8 cellular contexts compared by ENCODE assay signal in the genomic region with DNA sequence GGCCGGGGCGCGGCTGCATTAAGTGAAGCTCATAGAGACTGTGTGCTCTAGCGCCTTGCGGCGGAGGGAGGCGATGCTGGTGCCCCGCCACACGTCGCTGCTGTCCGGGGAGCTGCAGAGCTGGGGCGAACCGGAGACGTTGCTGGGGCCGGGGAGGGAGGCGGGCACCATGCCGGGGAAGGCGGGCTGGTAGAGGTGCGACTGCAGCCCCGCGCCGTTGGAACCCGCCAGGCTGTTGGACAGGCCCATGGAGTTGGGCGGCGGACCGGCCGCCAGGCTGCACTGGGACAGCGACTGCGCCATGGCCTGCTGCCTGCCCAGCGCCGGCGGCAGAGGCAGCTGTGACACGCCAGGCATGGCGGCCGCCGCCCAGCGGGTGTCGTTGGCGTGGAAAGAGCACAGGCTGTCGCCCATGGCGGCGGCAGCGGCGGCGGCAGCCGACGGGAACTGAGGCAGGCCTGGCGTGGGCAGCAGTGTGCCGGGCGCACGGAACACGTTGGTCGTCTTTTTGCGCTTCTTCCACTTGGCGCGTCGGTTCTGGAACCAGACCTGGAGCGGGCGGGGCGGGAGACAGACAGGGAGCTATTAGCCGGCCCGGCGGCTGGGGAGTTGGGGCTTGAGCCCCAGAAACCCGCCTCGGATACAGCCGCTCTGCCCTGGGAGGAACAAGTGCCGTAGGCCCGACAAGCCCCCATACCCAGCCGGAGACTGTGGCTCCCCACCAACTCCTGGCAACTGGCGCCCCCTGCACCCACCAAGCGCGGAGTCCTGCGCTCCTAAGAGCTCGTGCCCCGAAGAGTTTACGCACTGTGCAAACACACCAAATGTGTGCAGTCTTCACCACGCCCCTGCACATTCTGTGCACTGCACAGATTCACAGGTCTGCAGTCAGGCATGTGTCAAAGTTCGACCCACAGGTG. TPM values are rescaled to one million over a fixed set of nuclear protein-coding genes. Genes with fewer than 3 reads are reported as not detected.
DNase-seq lines count a peak whose midpoint lies in the region; ATAC-seq and TF ChIP-seq lines count a peak whose summit lies in the region.

No MANE protein-coding gene starts in this region.

- TF ChIP-seq RAD21 in neural cell (conservative IDR thresholded peaks at IDR 0.05): no peak

- ATAC-seq in HG02571 (IDR thresholded peaks at IDR 0.05; ENCODE audit: unreplicated experiment): peak; percentile 84
- peak; percentile 73 for ATAC-seq in T-helper 17 cell

- DNase-seq in ACHN (peak; percentile 71), MM.1S (peak; percentile 91), T-helper 17 cell (no peak), epithelial cell of proximal tubule (ENCODE audit: low read depth) (no peak), mucosa of gallbladder (ENCODE audit: low spot score) (no peak)

- H2AFZ ChIP-seq in MM.1S (ENCODE audit: low read length) (peak overlapping the region; percentile 71), neural cell (ENCODE audit: low read depth, low read length) (no peak overlapping the region)

- H3F3A ChIP-seq in MM.1S (ENCODE audit: insufficient read depth, low read length) (no peaks in the 10 kb centered on the region), neural cell (ENCODE audit: insufficient read depth, low read length, poor library complexity, severe bottlenecking) (no peaks in the 10 kb centered on the region)

- H3K9ac ChIP-seq in MM.1S (ENCODE audit: low read length) (peak overlapping the region; percentile 52; the same call in 1 of the 2 replicates), neural cell (ENCODE audit: low read length) (no peak overlapping the region)

- H3K9me2 ChIP-seq in MM.1S (replicated peaks; ENCODE audit: insufficient read depth, low read length) (no peaks in the 10 kb centered on the region), neural cell (ENCODE audit: insufficient read depth, low read length) (no peaks in the 10 kb centered on the region)

- H3K27me3 ChIP-seq in MM.1S (replicated peaks; ENCODE audit: insufficient read depth, low read length) (peaks cover 12% of the 10 kb centered on the region; the same call in 1 of the 2 replicates), neural cell (ENCODE audit: insufficient read depth, low read depth, low read length) (peaks cover 100% of the 10 kb centered on the region)

- H4K20me1 ChIP-seq in MM.1S (ENCODE audit: insufficient read depth, low read length) (no peaks in the 10 kb centered on the region), neural cell (ENCODE audit: insufficient read depth) (no peaks in the 10 kb centered on the region)

- TF ChIP-seq CTCF in GM12875 (IDR thresholded peaks at IDR 0.05; ENCODE audit: borderline replicate concordance, insufficient read depth, low read depth, low read length) (peak; percentile 57; the same call in 1 of the 2 replicates), MM.1S (IDR thresholded peaks at IDR 0.05; ENCODE audit: low read length) (peak; percentile 36), epithelial cell of proximal tubule (conservative IDR thresholded peaks at IDR 0.05; ENCODE audit: low read depth, low read length) (no peak), neural cell (IDR thresholded peaks at IDR 0.05; ENCODE audit: poor library complexity, severe bottlenecking) (peak; percentile 10)

- H3K4me3 Mint-ChIP-seq in T-helper 17 cell: peak overlapping the region; percentile 89

- H3K4me3 ChIP-seq in GM12875 (ENCODE audit: low read depth, low read length): peak overlapping the region; percentile 96
- H3K4me3 ChIP-seq in MM.1S (ENCODE audit: low read length): peak overlapping the region; percentile 64
- peak overlapping the region; percentile 33 for H3K4me3 ChIP-seq in epithelial cell of proximal tubule (ENCODE audit: low read depth, low read length)
- H3K4me3 ChIP-seq in neural cell (ENCODE audit: low read length): peak overlapping the region; percentile 53

- no peak for TF ChIP-seq EP300 in neural cell (conservative IDR thresholded peaks at IDR 0.05; ENCODE audit: poor library complexity, severe bottlenecking)

- H3K27ac ChIP-seq in MM.1S (ENCODE audit: low read length) (peak overlapping the region; percentile 55; the same call in 1 of the 2 replicates), neural cell (ENCODE audit: low read length) (no peak overlapping the region)

- peaks cover 60% of the 10 kb centered on the region for H3K27me3 Mint-ChIP-seq in T-helper 17 cell

- no peaks in the 10 kb centered on the region for H3K4me1 ChIP-seq in MM.1S (ENCODE audit: low read length)

- H3K36me3 ChIP-seq in MM.1S (replicated peaks; ENCODE audit: insufficient read depth, low read length) (no peaks in the 10 kb centered on the region), neural cell (ENCODE audit: insufficient read depth, low read length) (no peaks in the 10 kb centered on the region)

- peak overlapping the region; percentile 91 for H3K4me2 ChIP-seq in MM.1S (ENCODE audit: low read depth, low read length)
- H3K4me2 ChIP-seq in neural cell (ENCODE audit: low read length): no peak overlapping the region

- H3K79me2 ChIP-seq in MM.1S (ENCODE audit: low read length) (no peaks in the 10 kb centered on the region), neural cell (replicated peaks; ENCODE audit: insufficient read depth, low read length) (no peaks in the 10 kb centered on the region)

- in situ Hi-C loops in ACHN (cut with HindIII; ENCODE audit: low pct_ligation_motif_present, low pct_unique_long_range_greater_than_20kb, low sequenced_read_pairs): no loop called here

- H3K4me1 Mint-ChIP-seq in T-helper 17 cell: peaks cover 19% of the 10 kb centered on the region

- no peaks in the 10 kb centered on the region for H3K9me3 ChIP-seq in MM.1S (replicated peaks; ENCODE audit: insufficient read depth, low read length)
- peaks cover 13% of the 10 kb centered on the region for H3K9me3 ChIP-seq in T-helper 17 cell (ENCODE audit: control insufficient read depth, low read length, poor library complexity, severe bottlenecking)
- no peaks in the 10 kb centered on the region for H3K9me3 ChIP-seq in neural cell (ENCODE audit: low read length)

- peak overlapping the region; percentile 71 for H3K27ac Mint-ChIP-seq in T-helper 17 cell

- H3K36me3 Mint-ChIP-seq in T-helper 17 cell (ENCODE audit: low read depth): peaks cover 5% of the 10 kb centered on the region

TF ChIP-seq in neural cell, 6 proteins besides CTCF, POLR2A, EP300 and RAD21:
- no peak for TF ChIP-seq SMC3 (conservative IDR thresholded peaks at IDR 0.05; ENCODE audit: poor library complexity)
- peak; percentile 97 for TF ChIP-seq EZH2 (IDR thresholded peaks at IDR 0.05; ENCODE audit: borderline replicate concordance, insufficient read depth, low read length, poor library complexity, severe bottlenecking)

RNA-seq across cellular contexts. Expression of a gene that starts 8.0 kb away (rescaled TPM):
- total RNA-seq in T-helper 17 cell (not detected), epithelial cell of proximal tubule (not detected in 2 replicates), mucosa of gallbladder (not detected)
- polyA plus RNA-seq in neural cell: not detected in 2 replicates
- not detected in 2 replicates for polyA minus RNA-seq in neural cell

Comparison
In these comparisons a context has a peak if more than half of its experiments do, and no peak if none do; other contexts are left out.
1. DNase-seq: peak in ACHN (single experiment) and MM.1S (single experiment); none in T-helper 17 cell (0 of 3), epithelial cell of proximal tubule (single experiment) and mucosa of gallbladder (single experiment).
2. H3K4me3 ChIP-seq: peak in every context shown above with its lines; median percentile 96 in GM12875; 64 in MM.1S; 53 in neural cell; 33 in epithelial cell of proximal tubule.